19 cellular contexts compared by ENCODE assay signal in the genomic region with DNA sequence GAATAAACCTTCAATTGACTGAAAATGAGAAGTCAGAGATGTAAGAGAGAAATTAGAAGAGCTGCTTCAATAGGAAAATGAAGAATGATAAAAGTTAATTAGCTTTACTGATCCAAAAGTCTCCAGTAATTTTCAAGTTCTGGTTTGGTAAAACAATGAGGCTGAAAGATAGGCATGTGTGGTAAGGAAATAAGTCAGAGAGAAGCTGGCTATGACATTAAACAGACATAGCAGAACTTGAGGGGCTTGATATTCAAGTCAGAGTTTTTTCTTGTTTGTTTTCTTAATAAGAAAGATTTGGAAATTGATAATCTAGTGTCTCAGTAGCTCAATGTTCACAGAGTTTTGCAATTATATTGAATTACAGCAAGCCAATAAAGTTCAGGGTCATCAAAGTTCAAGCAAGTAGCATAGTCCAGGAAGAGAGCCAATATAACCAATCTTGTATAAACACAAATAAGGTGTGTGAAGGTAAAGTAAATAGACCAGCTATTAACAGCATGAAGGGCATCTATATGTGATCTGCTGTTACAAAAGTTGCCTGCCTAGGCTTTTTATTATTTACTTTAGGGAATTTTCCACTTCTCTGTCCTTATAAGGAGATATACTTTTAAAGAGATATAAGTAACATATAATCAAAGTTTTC.
DNase-seq lines count a peak whose midpoint lies in the region; ATAC-seq and TF ChIP-seq lines count a peak whose summit lies in the region.
"Had no signal": no experiment of that assay in that cellular context is flagged by ENCODE, and none has a peak within 500 bp of the region (broad histone marks: within the 10 kb centered on the region; RNA-seq: fewer than 3 reads in every experiment).

No MANE protein-coding gene starts in this region.

- H3K27me3 ChIP-seq in liver (ENCODE audit: control insufficient read depth in 4 of 4, insufficient read depth in 4 of 4, low read length in 3 of 4) (no peaks in the 10 kb centered on the region), transverse colon (no peaks in the 10 kb centered on the region)
- H3K27me3 ChIP-seq: BLaER1, breast epithelium, right atrium auricular region had no signal

- H3K9ac ChIP-seq in liver (ENCODE audit: low read depth in 1 of 2, low read length in 2 of 2) = peak overlapping the region in 1 of 2 donors; percentile 20
- H3K9ac ChIP-seq: BLaER1 had no signal

- no peaks in the 10 kb centered on the region for H3K9me3 ChIP-seq in liver (ENCODE audit: control insufficient read depth in 4 of 4, low read length in 3 of 4)
- H3K9me3 ChIP-seq in transverse colon = no peaks in the 10 kb centered on the region
- H3K9me3 ChIP-seq: BLaER1, breast epithelium, right atrium auricular region had no signal

- H3K27ac ChIP-seq in liver (ENCODE audit: low read depth in 1 of 2, low read length in 2 of 2) (no peak overlapping the region), transverse colon (no peak overlapping the region)
- H3K27ac ChIP-seq: BLaER1, breast epithelium, coronary artery, right atrium auricular region had no signal

- ATAC-seq in sciatic nerve = no peak
- ATAC-seq in HG02571 (IDR thresholded peaks at IDR 0.05; ENCODE audit: unreplicated experiment) = no peak
- ATAC-seq: HCT116 had no signal

- H3K36me3 ChIP-seq in liver (ENCODE audit: control insufficient read depth in 4 of 4, insufficient read depth in 3 of 4, low read depth in 1 of 4, low read length in 3 of 4) = no peaks in the 10 kb centered on the region
- no peaks in the 10 kb centered on the region for H3K36me3 ChIP-seq in transverse colon
- H3K36me3 ChIP-seq: BLaER1, breast epithelium, right atrium auricular region had no signal

- intact Hi-C loops in sciatic nerve (cut with DNase I) (no loop called here), transverse colon (cut with DNase I; ENCODE audit: low total_unique reads) (no loop called here)

- H3K4me1 ChIP-seq in liver (ENCODE audit: control insufficient read depth in 4 of 4, insufficient read depth in 4 of 4, low read length in 3 of 4) (peaks cover 0 to 24% (median 19%) of the 10 kb centered on the region in 4 donors), transverse colon (peaks cover 0 to 9% (median 4%) of the 10 kb centered on the region in 4 donors)
- H3K4me1 ChIP-seq: BLaER1, breast epithelium, right atrium auricular region had no signal

- in situ Hi-C loops in transverse colon (cut with MboI; ENCODE audit: low pct_ligation_motif_present in 1 of 4, low pct_unique_long_range_greater_than_20kb in 1 of 4, low sequenced_read_pairs in 3 of 4) = no loop called here

- no peak for TF ChIP-seq CTCF in liver (IDR thresholded peaks at IDR 0.05; ENCODE audit: low read depth, low read length, missing input control)
- no peak for TF ChIP-seq CTCF in transverse colon (IDR thresholded peaks at IDR 0.05)

- no peak overlapping the region for H3K4me3 ChIP-seq in liver (ENCODE audit: low read depth in 1 of 3, low read length in 3 of 3)
- no peak overlapping the region for H3K4me3 ChIP-seq in transverse colon
- H3K4me3 ChIP-seq: BLaER1, breast epithelium, coronary artery, right atrium auricular region had no signal

- no peak for TF ChIP-seq EP300 in transverse colon (IDR thresholded peaks at IDR 0.05; ENCODE audit: low read depth)

- TF ChIP-seq RAD21 in liver (IDR thresholded peaks at IDR 0.05) = peak; percentile 62

- DNase-seq in SIG-M5 treated with dmso at 0.1 percent for 504 hours (lab: John Stamatoyannopoulos, UW; ENCODE audit: unreplicated experiment) (peak; percentile 44), SIG-M5 (lab: John Stamatoyannopoulos, UW) (no peak), NCI-H774 (lab: John Stamatoyannopoulos, UW) (peak; percentile 64), sciatic nerve (ENCODE audit: low spot score) (no peak), transverse colon (no peak), mucosa of gallbladder (ENCODE audit: low spot score) (no peak)
- DNase-seq: activated CD4-positive, alpha-beta T cell treated with anti-CD3 and anti-CD28 coated beads, Interleukin-2, amount 50 U/mL, for 1 hour; activated effector memory CD4-positive, alpha-beta T cell treated with Interleukin-2 at 50 U/mL for 16 hours; head of caudate nucleus; NCI-H1694 treated with DMSO at 0.1 percent for 48 hours; NCI-H226; stimulated activated CD8-positive, alpha-beta memory T cell treated with anti-CD3 and anti-CD28 coated beads, Interleukin-4, amount 100 ng/mL, for 48 hours had no signal

- no peak for TF ChIP-seq POLR2A in transverse colon (IDR thresholded peaks at IDR 0.05)

TF ChIP-seq in liver, 16 proteins besides CTCF, POLR2A, EP300 and RAD21:
- TF ChIP-seq HNF4G (IDR thresholded peaks at IDR 0.05) (peak; percentile 55), EGR1 (IDR thresholded peaks at IDR 0.05; ENCODE audit: low read depth in 2 of 2) (peak in 1 of 2 donors; percentile 34), TAF1 (conservative IDR thresholded peaks at IDR 0.05) (no peak), FOXA1 (IDR thresholded peaks at IDR 0.05) (peak; percentile 97), JUND (IDR thresholded peaks at IDR 0.05) (peak; percentile 52 to 90), FOXA2 (IDR thresholded peaks at IDR 0.05) (peak; percentile 97), RXRA (IDR thresholded peaks at IDR 0.05) (peak; percentile 95), HNF4A (conservative IDR thresholded peaks at IDR 0.05) (peak; percentile 86 to 87), SP1 (IDR thresholded peaks at IDR 0.05) (peak; percentile 89), GABPA (IDR thresholded peaks at IDR 0.05 in 1 of 2, conservative IDR thresholded peaks at IDR 0.05 in 1 of 2) (no peak), NR2F2 (IDR thresholded peaks at IDR 0.05) (peak; percentile 45), YY1 (IDR thresholded peaks at IDR 0.05) (no peak)
- TF ChIP-seq, protein P1, sequence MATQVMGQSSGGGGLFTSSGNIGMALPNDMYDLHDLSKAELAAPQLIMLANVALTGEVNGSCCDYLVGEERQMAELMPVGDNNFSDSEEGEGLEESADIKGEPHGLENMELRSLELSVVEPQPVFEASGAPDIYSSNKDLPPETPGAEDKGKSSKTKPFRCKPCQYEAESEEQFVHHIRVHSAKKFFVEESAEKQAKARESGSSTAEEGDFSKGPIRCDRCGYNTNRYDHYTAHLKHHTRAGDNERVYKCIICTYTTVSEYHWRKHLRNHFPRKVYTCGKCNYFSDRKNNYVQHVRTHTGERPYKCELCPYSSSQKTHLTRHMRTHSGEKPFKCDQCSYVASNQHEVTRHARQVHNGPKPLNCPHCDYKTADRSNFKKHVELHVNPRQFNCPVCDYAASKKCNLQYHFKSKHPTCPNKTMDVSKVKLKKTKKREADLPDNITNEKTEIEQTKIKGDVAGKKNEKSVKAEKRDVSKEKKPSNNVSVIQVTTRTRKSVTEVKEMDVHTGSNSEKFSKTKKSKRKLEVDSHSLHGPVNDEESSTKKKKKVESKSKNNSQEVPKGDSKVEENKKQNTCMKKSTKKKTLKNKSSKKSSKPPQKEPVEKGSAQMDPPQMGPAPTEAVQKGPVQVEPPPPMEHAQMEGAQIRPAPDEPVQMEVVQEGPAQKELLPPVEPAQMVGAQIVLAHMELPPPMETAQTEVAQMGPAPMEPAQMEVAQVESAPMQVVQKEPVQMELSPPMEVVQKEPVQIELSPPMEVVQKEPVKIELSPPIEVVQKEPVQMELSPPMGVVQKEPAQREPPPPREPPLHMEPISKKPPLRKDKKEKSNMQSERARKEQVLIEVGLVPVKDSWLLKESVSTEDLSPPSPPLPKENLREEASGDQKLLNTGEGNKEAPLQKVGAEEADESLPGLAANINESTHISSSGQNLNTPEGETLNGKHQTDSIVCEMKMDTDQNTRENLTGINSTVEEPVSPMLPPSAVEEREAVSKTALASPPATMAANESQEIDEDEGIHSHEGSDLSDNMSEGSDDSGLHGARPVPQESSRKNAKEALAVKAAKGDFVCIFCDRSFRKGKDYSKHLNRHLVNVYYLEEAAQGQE (IDR thresholded peaks at IDR 0.05) = peak; percentile 26
- TF ChIP-seq, protein P2, sequence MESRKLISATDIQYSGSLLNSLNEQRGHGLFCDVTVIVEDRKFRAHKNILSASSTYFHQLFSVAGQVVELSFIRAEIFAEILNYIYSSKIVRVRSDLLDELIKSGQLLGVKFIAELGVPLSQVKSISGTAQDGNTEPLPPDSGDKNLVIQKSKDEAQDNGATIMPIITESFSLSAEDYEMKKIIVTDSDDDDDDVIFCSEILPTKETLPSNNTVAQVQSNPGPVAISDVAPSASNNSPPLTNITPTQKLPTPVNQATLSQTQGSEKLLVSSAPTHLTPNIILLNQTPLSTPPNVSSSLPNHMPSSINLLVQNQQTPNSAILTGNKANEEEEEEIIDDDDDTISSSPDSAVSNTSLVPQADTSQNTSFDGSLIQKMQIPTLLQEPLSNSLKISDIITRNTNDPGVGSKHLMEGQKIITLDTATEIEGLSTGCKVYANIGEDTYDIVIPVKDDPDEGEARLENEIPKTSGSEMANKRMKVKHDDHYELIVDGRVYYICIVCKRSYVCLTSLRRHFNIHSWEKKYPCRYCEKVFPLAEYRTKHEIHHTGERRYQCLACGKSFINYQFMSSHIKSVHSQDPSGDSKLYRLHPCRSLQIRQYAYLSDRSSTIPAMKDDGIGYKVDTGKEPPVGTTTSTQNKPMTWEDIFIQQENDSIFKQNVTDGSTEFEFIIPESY (IDR thresholded peaks at IDR 0.05) = peak; percentile 71
- TF ChIP-seq, protein P3, sequence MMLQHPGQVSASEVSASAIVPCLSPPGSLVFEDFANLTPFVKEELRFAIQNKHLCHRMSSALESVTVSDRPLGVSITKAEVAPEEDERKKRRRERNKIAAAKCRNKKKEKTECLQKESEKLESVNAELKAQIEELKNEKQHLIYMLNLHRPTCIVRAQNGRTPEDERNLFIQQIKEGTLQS (IDR thresholded peaks at IDR 0.05) = peak; percentile 32
- TF ChIP-seq, protein P4, sequence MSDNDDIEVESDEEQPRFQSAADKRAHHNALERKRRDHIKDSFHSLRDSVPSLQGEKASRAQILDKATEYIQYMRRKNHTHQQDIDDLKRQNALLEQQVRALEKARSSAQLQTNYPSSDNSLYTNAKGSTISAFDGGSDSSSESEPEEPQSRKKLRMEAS (IDR thresholded peaks at IDR 0.05) = peak; percentile 44

Comparison
In these comparisons a context has a peak if more than half of its experiments do, and no peak if none do; other contexts are left out.
1. DNase-seq: peak in SIG-M5 treated with dmso at 0.1 percent for 504 hours (single experiment) and NCI-H774 (single experiment); none in SIG-M5 (single experiment), sciatic nerve (single experiment), transverse colon (single experiment) and mucosa of gallbladder (single experiment).